In genomic region chr2:11342561-11343343, GRCh38 we compare ENCODE assay signal across 1 cellular context.
TF ChIP-seq lines count a peak whose summit lies in the region.

No MANE protein-coding gene starts in this region.

TF ChIP-seq in K562, 482 proteins besides CTCF, POLR2A, EP300 and RAD21 (continued from another document and continues in another):
- no peak for TF ChIP-seq PBX2 (CRISPR knock-in tag; IDR thresholded peaks at IDR 0.05; ENCODE audit: low read depth)
- TF ChIP-seq PBX2 (tag; conservative IDR thresholded peaks at IDR 0.05; ENCODE audit: low read depth): no peak
- TF ChIP-seq, protein P1, sequence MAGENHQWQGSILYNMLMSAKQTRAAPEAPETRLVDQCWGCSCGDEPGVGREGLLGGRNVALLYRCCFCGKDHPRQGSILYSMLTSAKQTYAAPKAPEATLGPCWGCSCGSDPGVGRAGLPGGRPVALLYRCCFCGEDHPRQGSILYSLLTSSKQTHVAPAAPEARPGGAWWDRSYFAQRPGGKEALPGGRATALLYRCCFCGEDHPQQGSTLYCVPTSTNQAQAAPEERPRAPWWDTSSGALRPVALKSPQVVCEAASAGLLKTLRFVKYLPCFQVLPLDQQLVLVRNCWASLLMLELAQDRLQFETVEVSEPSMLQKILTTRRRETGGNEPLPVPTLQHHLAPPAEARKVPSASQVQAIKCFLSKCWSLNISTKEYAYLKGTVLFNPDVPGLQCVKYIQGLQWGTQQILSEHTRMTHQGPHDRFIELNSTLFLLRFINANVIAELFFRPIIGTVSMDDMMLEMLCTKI (IDR thresholded peaks at IDR 0.05; ENCODE audit: partially characterized antibody): no peak
- no peak for TF ChIP-seq ZNF398 (CRISPR knock-in tag; IDR thresholded peaks at IDR 0.05)
- TF ChIP-seq RBM22 (IDR thresholded peaks at IDR 0.05; ENCODE audit: low read depth, low read length, poor library complexity, severe bottlenecking): no peak
- TF ChIP-seq GABPA (tag; conservative IDR thresholded peaks at IDR 0.05; ENCODE audit: low read depth): no peak
- no peak for TF ChIP-seq ZNF277 (CRISPR knock-in tag; IDR thresholded peaks at IDR 0.05; ENCODE audit: borderline replicate concordance)
- TF ChIP-seq SMAD2 (IDR thresholded peaks at IDR 0.05; ENCODE audit: low read depth, low read length): no peak
- TF ChIP-seq MYNN (IDR thresholded peaks at IDR 0.05): no peak
- no peak for TF ChIP-seq MYNN (CRISPR knock-in tag; IDR thresholded peaks at IDR 0.05)
- TF ChIP-seq ZNF274 (IDR thresholded peaks at IDR 0.05; ENCODE audit: borderline replicate concordance, low read depth, low read length): no peak
- TF ChIP-seq ZNF436 (CRISPR knock-in tag; IDR thresholded peaks at IDR 0.05): no peak
- TF ChIP-seq THAP12 (CRISPR knock-in tag; IDR thresholded peaks at IDR 0.05): no peak
- peak; percentile 55 for TF ChIP-seq CHD1 (IDR thresholded peaks at IDR 0.05; ENCODE audit: low read length)
- TF ChIP-seq BHLHE40 (IDR thresholded peaks at IDR 0.05; ENCODE audit: low read length): no peak
- no peak for TF ChIP-seq BCOR (IDR thresholded peaks at IDR 0.05)
- TF ChIP-seq, protein P2, sequence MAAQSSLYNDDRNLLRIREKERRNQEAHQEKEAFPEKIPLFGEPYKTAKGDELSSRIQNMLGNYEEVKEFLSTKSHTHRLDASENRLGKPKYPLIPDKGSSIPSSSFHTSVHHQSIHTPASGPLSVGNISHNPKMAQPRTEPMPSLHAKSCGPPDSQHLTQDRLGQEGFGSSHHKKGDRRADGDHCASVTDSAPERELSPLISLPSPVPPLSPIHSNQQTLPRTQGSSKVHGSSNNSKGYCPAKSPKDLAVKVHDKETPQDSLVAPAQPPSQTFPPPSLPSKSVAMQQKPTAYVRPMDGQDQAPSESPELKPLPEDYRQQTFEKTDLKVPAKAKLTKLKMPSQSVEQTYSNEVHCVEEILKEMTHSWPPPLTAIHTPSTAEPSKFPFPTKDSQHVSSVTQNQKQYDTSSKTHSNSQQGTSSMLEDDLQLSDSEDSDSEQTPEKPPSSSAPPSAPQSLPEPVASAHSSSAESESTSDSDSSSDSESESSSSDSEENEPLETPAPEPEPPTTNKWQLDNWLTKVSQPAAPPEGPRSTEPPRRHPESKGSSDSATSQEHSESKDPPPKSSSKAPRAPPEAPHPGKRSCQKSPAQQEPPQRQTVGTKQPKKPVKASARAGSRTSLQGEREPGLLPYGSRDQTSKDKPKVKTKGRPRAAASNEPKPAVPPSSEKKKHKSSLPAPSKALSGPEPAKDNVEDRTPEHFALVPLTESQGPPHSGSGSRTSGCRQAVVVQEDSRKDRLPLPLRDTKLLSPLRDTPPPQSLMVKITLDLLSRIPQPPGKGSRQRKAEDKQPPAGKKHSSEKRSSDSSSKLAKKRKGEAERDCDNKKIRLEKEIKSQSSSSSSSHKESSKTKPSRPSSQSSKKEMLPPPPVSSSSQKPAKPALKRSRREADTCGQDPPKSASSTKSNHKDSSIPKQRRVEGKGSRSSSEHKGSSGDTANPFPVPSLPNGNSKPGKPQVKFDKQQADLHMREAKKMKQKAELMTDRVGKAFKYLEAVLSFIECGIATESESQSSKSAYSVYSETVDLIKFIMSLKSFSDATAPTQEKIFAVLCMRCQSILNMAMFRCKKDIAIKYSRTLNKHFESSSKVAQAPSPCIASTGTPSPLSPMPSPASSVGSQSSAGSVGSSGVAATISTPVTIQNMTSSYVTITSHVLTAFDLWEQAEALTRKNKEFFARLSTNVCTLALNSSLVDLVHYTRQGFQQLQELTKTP (IDR thresholded peaks at IDR 0.05; ENCODE audit: low read depth in 1 of 2, partially characterized antibody in 2 of 2): no peak
- no peak for TF ChIP-seq RFX1 (IDR thresholded peaks at IDR 0.05)
- TF ChIP-seq KLF13 (tag; IDR thresholded peaks at IDR 0.05; ENCODE audit: borderline replicate concordance, low read depth): no peak
- 0 out of 2 replicates have a peak, but pooled peaks have one; percentile 36 for TF ChIP-seq CTBP1 (IDR thresholded peaks at IDR 0.05; ENCODE audit: borderline replicate concordance)
- TF ChIP-seq ILF3 (IDR thresholded peaks at IDR 0.05; ENCODE audit: borderline replicate concordance): no peak
- no peak for TF ChIP-seq KDM4B (IDR thresholded peaks at IDR 0.05; ENCODE audit: borderline replicate concordance in 2 of 2, low read depth in 1 of 2)
- TF ChIP-seq FOXA3 (CRISPR knock-in tag; conservative IDR thresholded peaks at IDR 0.05 in 1 of 2, IDR thresholded peaks at IDR 0.05 in 1 of 2): peak; percentile 25 to 31; a peak in 1 of 4 replicates
- TF ChIP-seq CEBPB (tag; IDR thresholded peaks at IDR 0.05): peak; percentile 92
- TF ChIP-seq DNMT1 (IDR thresholded peaks at IDR 0.05): no peak
- TF ChIP-seq MED1 (CRISPR knock-in tag; IDR thresholded peaks at IDR 0.05; ENCODE audit: borderline replicate concordance): no peak
- TF ChIP-seq, protein P3, sequence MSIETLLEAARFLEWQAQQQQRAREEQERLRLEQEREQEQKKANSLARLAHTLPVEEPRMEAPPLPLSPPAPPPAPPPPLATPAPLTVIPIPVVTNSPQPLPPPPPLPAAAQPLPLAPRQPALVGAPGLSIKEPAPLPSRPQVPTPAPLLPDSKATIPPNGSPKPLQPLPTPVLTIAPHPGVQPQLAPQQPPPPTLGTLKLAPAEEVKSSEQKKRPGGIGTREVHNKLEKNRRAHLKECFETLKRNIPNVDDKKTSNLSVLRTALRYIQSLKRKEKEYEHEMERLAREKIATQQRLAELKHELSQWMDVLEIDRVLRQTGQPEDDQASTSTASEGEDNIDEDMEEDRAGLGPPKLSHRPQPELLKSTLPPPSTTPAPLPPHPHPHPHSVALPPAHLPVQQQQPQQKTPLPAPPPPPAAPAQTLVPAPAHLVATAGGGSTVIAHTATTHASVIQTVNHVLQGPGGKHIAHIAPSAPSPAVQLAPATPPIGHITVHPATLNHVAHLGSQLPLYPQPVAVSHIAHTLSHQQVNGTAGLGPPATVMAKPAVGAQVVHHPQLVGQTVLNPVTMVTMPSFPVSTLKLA (conservative IDR thresholded peaks at IDR 0.05): no peak
- TF ChIP-seq, protein P4, sequence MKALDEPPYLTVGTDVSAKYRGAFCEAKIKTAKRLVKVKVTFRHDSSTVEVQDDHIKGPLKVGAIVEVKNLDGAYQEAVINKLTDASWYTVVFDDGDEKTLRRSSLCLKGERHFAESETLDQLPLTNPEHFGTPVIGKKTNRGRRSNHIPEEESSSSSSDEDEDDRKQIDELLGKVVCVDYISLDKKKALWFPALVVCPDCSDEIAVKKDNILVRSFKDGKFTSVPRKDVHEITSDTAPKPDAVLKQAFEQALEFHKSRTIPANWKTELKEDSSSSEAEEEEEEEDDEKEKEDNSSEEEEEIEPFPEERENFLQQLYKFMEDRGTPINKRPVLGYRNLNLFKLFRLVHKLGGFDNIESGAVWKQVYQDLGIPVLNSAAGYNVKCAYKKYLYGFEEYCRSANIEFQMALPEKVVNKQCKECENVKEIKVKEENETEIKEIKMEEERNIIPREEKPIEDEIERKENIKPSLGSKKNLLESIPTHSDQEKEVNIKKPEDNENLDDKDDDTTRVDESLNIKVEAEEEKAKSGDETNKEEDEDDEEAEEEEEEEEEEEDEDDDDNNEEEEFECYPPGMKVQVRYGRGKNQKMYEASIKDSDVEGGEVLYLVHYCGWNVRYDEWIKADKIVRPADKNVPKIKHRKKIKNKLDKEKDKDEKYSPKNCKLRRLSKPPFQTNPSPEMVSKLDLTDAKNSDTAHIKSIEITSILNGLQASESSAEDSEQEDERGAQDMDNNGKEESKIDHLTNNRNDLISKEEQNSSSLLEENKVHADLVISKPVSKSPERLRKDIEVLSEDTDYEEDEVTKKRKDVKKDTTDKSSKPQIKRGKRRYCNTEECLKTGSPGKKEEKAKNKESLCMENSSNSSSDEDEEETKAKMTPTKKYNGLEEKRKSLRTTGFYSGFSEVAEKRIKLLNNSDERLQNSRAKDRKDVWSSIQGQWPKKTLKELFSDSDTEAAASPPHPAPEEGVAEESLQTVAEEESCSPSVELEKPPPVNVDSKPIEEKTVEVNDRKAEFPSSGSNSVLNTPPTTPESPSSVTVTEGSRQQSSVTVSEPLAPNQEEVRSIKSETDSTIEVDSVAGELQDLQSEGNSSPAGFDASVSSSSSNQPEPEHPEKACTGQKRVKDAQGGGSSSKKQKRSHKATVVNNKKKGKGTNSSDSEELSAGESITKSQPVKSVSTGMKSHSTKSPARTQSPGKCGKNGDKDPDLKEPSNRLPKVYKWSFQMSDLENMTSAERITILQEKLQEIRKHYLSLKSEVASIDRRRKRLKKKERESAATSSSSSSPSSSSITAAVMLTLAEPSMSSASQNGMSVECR (CRISPR knock-in tag; IDR thresholded peaks at IDR 0.05): no peak
- no peak for TF ChIP-seq ZNF121 (CRISPR knock-in tag; conservative IDR thresholded peaks at IDR 0.05)
- no peak for TF ChIP-seq ZNF253 (CRISPR knock-in tag; conservative IDR thresholded peaks at IDR 0.05)
- TF ChIP-seq, protein P5, sequence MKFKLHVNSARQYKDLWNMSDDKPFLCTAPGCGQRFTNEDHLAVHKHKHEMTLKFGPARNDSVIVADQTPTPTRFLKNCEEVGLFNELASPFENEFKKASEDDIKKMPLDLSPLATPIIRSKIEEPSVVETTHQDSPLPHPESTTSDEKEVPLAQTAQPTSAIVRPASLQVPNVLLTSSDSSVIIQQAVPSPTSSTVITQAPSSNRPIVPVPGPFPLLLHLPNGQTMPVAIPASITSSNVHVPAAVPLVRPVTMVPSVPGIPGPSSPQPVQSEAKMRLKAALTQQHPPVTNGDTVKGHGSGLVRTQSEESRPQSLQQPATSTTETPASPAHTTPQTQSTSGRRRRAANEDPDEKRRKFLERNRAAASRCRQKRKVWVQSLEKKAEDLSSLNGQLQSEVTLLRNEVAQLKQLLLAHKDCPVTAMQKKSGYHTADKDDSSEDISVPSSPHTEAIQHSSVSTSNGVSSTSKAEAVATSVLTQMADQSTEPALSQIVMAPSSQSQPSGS (CRISPR knock-in tag; IDR thresholded peaks at IDR 0.05): no peak
- TF ChIP-seq, protein P6, sequence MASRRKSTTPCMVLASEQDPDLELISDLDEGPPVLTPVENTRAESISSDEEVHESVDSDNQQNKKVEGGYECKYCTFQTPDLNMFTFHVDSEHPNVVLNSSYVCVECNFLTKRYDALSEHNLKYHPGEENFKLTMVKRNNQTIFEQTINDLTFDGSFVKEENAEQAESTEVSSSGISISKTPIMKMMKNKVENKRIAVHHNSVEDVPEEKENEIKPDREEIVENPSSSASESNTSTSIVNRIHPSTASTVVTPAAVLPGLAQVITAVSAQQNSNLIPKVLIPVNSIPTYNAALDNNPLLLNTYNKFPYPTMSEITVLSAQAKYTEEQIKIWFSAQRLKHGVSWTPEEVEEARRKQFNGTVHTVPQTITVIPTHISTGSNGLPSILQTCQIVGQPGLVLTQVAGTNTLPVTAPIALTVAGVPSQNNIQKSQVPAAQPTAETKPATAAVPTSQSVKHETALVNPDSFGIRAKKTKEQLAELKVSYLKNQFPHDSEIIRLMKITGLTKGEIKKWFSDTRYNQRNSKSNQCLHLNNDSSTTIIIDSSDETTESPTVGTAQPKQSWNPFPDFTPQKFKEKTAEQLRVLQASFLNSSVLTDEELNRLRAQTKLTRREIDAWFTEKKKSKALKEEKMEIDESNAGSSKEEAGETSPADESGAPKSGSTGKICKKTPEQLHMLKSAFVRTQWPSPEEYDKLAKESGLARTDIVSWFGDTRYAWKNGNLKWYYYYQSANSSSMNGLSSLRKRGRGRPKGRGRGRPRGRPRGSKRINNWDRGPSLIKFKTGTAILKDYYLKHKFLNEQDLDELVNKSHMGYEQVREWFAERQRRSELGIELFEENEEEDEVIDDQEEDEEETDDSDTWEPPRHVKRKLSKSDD (conservative IDR thresholded peaks at IDR 0.05; ENCODE audit: low read length): no peak
